In the genomic region with DNA sequence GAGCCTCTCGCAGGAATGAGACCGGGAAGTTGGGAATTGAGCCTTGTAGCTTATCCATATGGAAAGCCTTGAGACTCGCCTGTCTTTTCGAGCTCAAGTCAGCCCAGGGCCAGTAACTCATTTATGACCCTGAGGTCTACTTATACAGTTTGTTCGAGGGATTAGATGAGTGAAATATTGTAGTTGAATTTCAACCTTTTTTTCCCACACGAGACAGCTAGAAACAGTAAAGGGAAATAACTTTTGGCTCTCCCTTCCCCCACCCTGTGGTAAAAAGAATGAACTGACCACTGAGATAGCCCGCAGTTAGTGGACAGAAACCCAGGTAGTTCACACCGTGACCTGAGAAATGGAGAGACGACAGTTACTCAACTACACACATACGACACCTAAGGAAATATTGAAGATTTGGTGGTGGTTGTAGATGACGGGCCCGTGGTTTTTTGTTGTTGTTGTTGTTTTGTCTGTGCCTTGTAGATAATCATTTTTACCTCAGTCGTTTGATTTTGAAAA, we compare ENCODE assay signal across 8 cellular contexts. TPM values are rescaled to one million over a fixed set of nuclear protein-coding genes. Genes with fewer than 3 reads are reported as not detected.
DNase-seq lines count a peak whose midpoint lies in the region; ATAC-seq and TF ChIP-seq lines count a peak whose summit lies in the region.

No MANE protein-coding gene starts in this region.

- peak overlapping the region; percentile 97 for H3K27ac ChIP-seq in CD4-positive, alpha-beta T cell (ENCODE audit: low read depth, low read length)
- no peak overlapping the region for H3K27ac ChIP-seq in iPS-20b (ENCODE audit: low read length)

- TF ChIP-seq CTCF in CD4-positive, alpha-beta T cell (IDR thresholded peaks at IDR 0.05): no peak

- H3K4me1 Mint-ChIP-seq in CD4-positive, alpha-beta T cell (ENCODE audit: low read depth): peaks cover 64% of the 10 kb centered on the region
- H3K4me1 Mint-ChIP-seq in activated naive CD8-positive, alpha-beta T cell treated with anti-CD3 and anti-CD28 coated beads for 36 hours: peaks cover 47% of the 10 kb centered on the region

- peaks cover 6% of the 10 kb centered on the region; the same call in 1 of the 2 replicates for H3K4me1 ChIP-seq in iPS-20b (ENCODE audit: insufficient read depth, low read length)

- intact Hi-C loops in CD4-positive, alpha-beta T cell (cut with DNase I, micrococcal nuclease): loop anchor here (2.0 to 5.0 kb wide), 3 partner anchors 111 to 250 kb away; a partner anchor contains a TSS

- no peaks in the 10 kb centered on the region for H3K9me3 Mint-ChIP-seq in CD4-positive, alpha-beta T cell
- H3K9me3 Mint-ChIP-seq in activated naive CD8-positive, alpha-beta T cell treated with anti-CD3 and anti-CD28 coated beads for 36 hours: no peaks in the 10 kb centered on the region

- peaks cover 57% of the 10 kb centered on the region for H3K36me3 Mint-ChIP-seq in CD4-positive, alpha-beta T cell (ENCODE audit: low read depth)
- peaks cover 57% of the 10 kb centered on the region for H3K36me3 Mint-ChIP-seq in activated naive CD8-positive, alpha-beta T cell treated with anti-CD3 and anti-CD28 coated beads for 36 hours

- CTCF ChIA-PET in CD4-positive, alpha-beta T cell (lab: Charles Lee): interaction anchor here (0.9 to 2.1 kb wide), 5 partner anchors 9 to 111 kb away, joined by 3 to 18 read pairs (median 7); a partner anchor contains a TSS

- no peaks in the 10 kb centered on the region for H3K27me3 Mint-ChIP-seq in CD4-positive, alpha-beta T cell
- H3K27me3 Mint-ChIP-seq in activated naive CD8-positive, alpha-beta T cell treated with anti-CD3 and anti-CD28 coated beads for 36 hours: no peaks in the 10 kb centered on the region

- no peak for ATAC-seq in CD4-positive, alpha-beta T cell (ENCODE audit: poor library complexity)
- no peak for ATAC-seq in HG03139 (IDR thresholded peaks at IDR 0.05; ENCODE audit: unreplicated experiment)
- no peak for ATAC-seq in HG03520 (IDR thresholded peaks at IDR 0.05; ENCODE audit: unreplicated experiment)

- H3K9me3 ChIP-seq in CD4-positive, alpha-beta T cell (ENCODE audit: control insufficient read depth, low read length): no peaks in the 10 kb centered on the region
- H3K9me3 ChIP-seq in iPS-20b (ENCODE audit: insufficient read depth, low read depth, low read length): no peaks in the 10 kb centered on the region

- peak overlapping the region; percentile 80 for H3K4me3 ChIP-seq in iPS-20b (ENCODE audit: low read length)

- POLR2A ChIA-PET in CD4-positive, alpha-beta T cell (lab: Charles Lee): interaction anchor here (0.6 to 3.5 kb wide), 10 partner anchors 9 to 248 kb away, joined by 3 to 36 read pairs (median 12); a partner anchor contains a TSS

- DNase-seq in CD4-positive, alpha-beta T cell: no peak
- peak; percentile 30 for DNase-seq in HuH-7 (ENCODE audit: low spot score)
- no peak for DNase-seq in activated naive CD8-positive, alpha-beta T cell treated with anti-CD3 and anti-CD28 coated beads for 36 hours
- peak; percentile 3 for DNase-seq in stimulated activated naive CD4-positive, alpha-beta T cell treated with Interleukin-2 at 50 U/mL for 16 hours (lab: John Stamatoyannopoulos, UW)
- no peak for DNase-seq in D341Med (ENCODE audit: low spot score)

- peak overlapping the region; percentile 88 for H3K9ac ChIP-seq in iPS-20b (ENCODE audit: low read depth, low read length)

- peak overlapping the region; percentile 92 for H3K4me3 Mint-ChIP-seq in CD4-positive, alpha-beta T cell
- H3K4me3 Mint-ChIP-seq in activated naive CD8-positive, alpha-beta T cell treated with anti-CD3 and anti-CD28 coated beads for 36 hours: peak overlapping the region; percentile 88

- H3K27me3 ChIP-seq in CD4-positive, alpha-beta T cell (ENCODE audit: control insufficient read depth, insufficient read depth, low read length): no peaks in the 10 kb centered on the region
- H3K27me3 ChIP-seq in iPS-20b (ENCODE audit: insufficient read depth, low read length): no peaks in the 10 kb centered on the region

- H3K36me3 ChIP-seq in iPS-20b (ENCODE audit: insufficient read depth, low read depth, low read length): peaks cover 43% of the 10 kb centered on the region

- peak overlapping the region; percentile 91 for H3K27ac Mint-ChIP-seq in CD4-positive, alpha-beta T cell
- H3K27ac Mint-ChIP-seq in activated naive CD8-positive, alpha-beta T cell treated with anti-CD3 and anti-CD28 coated beads for 36 hours: peak overlapping the region; percentile 97

RNA-seq across cellular contexts. Expression of a gene that starts 0.8 kb away (rescaled TPM):
- total RNA-seq in CD4-positive, alpha-beta T cell: 10 to 100 TPM; 67.6 to 69.2 TPM
- 100 to 1,000 TPM; 187 to 194 TPM for total RNA-seq in activated naive CD8-positive, alpha-beta T cell treated with anti-CD3 and anti-CD28 coated beads for 36 hours

Comparison
In these comparisons a context has a peak if more than half of its experiments do, and no peak if none do; other contexts are left out.
1. DNase-seq: peak in HuH-7 (single experiment) and stimulated activated naive CD4-positive, alpha-beta T cell treated with Interleukin-2 at 50 U/mL for 16 hours (single experiment); none in CD4-positive, alpha-beta T cell (0 of 10), activated naive CD8-positive, alpha-beta T cell treated with anti-CD3 and anti-CD28 coated beads for 36 hours (single experiment) and D341Med (single experiment).